ENCODE assay signal across 15 cellular contexts in the genomic region with DNA sequence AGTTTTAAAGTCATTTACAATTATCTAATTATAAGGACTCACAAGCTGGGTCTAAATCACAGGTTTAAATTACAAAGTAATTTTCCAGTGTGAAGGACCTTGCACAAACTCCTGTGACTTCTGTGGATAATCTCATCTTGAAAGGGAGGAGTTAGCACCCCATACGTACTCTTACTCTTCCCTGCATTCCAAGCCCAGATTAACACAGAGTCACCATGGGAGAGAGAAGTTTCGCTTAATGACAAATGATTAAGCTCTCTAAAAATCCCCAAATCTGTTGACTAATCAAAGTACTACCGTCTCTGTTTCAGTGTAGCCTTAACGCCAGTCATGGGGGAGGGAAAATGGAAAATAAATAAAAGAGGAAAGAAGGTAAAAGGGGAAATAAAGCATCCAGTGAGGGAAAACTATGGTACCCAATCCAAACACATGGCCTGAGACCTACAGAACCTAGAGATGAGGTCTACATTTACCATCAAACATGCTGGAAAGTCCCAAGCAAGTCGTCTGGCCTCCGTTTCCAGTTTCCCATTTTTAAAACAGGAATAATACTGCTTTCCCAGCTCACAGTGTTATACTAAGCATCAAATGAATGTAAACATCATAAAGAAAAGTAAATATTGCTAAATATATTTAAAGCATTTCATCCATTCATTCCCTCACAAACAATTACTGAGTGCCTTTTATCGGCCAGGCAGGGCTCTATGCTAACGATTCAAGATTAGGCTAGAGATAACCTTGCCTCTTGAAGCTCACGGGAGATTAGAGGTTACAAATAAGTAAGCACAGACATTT.
"Had no signal": no experiment of that assay in that cellular context is flagged by ENCODE, and none has a peak within 500 bp of the region (broad histone marks: within the 10 kb centered on the region; RNA-seq: fewer than 3 reads in every experiment).

No MANE protein-coding gene starts in this region.

- H3K36me3 ChIP-seq: prostate gland, tibial nerve had no signal

- ATAC-seq: activated CD8-positive, alpha-beta memory T cell treated with anti-CD3 and anti-CD28 coated beads, Interleukin-2, amount 10 ng/mL, durations not matched to agents 7 days and 5 days; activated naive CD4-positive, alpha-beta T cell treated with anti-CD3 and anti-CD28 coated beads, Interleukin-2, amount 50 U/mL, for 72 hours; activated T-cell treated with anti-CD3 and anti-CD28 coated beads, Interleukin-2, amount 50 U/mL, for 4 hours; effector memory CD8-positive, alpha-beta T cell; natural killer cell treated with Interleukin-12 subunit alpha and Interleukin-12 subunit beta and Interleukin-15 and Interleukin-18, amount 100 ng/mL, for 72 hours; sciatic nerve; T-helper 17 cell had no signal

- H3K27me3 ChIP-seq: tibial nerve had no signal

- H3K9me3 ChIP-seq: prostate gland had no signal

- DNase-seq: activated CD4-positive, alpha-beta T cell treated with anti-CD3 and anti-CD28 coated beads, Interleukin-2, amount 50 U/mL, for 4 hours; activated CD4-positive, CD25-positive, alpha-beta regulatory T cell treated with anti-CD3 and anti-CD28 coated beads, Interleukin-2, amount 50 U/mL, for 72 hours; activated CD8-positive, alpha-beta memory T cell treated with anti-CD3 and anti-CD28 coated beads, Interleukin-2, amount 10 ng/mL, durations not matched to agents 7 days and 5 days; activated effector memory CD4-positive, alpha-beta T cell treated with anti-CD3 and anti-CD28 coated beads, Interleukin-2, amount 50 U/mL, for 16 hours; activated T-cell treated with anti-CD3 and anti-CD28 coated beads, Interleukin-2, amount 50 U/mL, for 4 hours; amniotic stem cell; effector memory CD8-positive, alpha-beta T cell; occipital lobe; stimulated activated CD8-positive, alpha-beta memory T cell treated with anti-CD3 and anti-CD28 coated beads, Interleukin-4, amount 100 ng/mL, for 48 hours; T-helper 17 cell had no signal

- H3K27ac ChIP-seq: prostate gland, tibial nerve had no signal

- H3K4me1 ChIP-seq: prostate gland, tibial nerve had no signal

- H3K4me3 ChIP-seq: prostate gland, tibial nerve had no signal
